Comparison of ENCODE assay signal across 8 cellular contexts in genomic region chr22:50343541-50343935, GRCh38. TPM values are rescaled to one million over a fixed set of nuclear protein-coding genes. Genes with fewer than 3 reads are reported as not detected.
A peak's percentile ranks its signal among the peaks of the same experiment; 100 is the strongest.
DNase-seq lines count a peak whose midpoint lies in the region; ATAC-seq, FAIRE-seq and TF ChIP-seq lines count a peak whose summit lies in the region.

No MANE protein-coding gene starts in this region.

- DNase-seq in NB4 (ENCODE audit: low read depth), result no peak
- DNase-seq in H1 (ENCODE audit: low read depth in 1 of 2, low spot score in 2 of 2), result no peak
- no peak for DNase-seq in neuronal stem cell (ENCODE audit: low spot score)
- no peak for DNase-seq in SK-N-DZ (ENCODE audit: low spot score)
- no peak for DNase-seq in NCI-H1930 (lab: John Stamatoyannopoulos, UW)
- no peak for DNase-seq in stimulated activated CD4-positive, alpha-beta T cell treated with anti-CD3 and anti-CD28 coated beads, Interleukin-2, amount 100 ng/mL, for 24 hours

- peaks cover 0 to 2% (median under 1%) of the 10 kb centered on the region in 4 experiments; a peak in 1 of 7 replicates for H3K4me1 ChIP-seq in H1 (replicated peaks in 1 of 4; ENCODE audit: control insufficient read depth in 3 of 4, insufficient read depth in 4 of 4, low read length in 3 of 4)
- peaks cover 4 to 9% of the 10 kb centered on the region in 2 donors for H3K4me1 ChIP-seq in neuronal stem cell (ENCODE audit: control insufficient read depth in 2 of 2, insufficient read depth in 1 of 2, low read depth in 1 of 2, low read length in 2 of 2)

- no peak overlapping the region for H2BK20ac ChIP-seq in H1 (ENCODE audit: low read length)

- CTCF ChIA-PET in H1 (lab: Charles Lee; ENCODE audit: partially characterized antibody), result no interaction called here

- no peaks in the 10 kb centered on the region for H3K4me1 Mint-ChIP-seq in activated T-helper 17 cell treated with anti-CD3 and anti-CD28 coated beads, Interleukin-2, amount 50 U/mL, for 72 hours

- H3K56ac ChIP-seq in H1 (replicated peaks; ENCODE audit: insufficient read length, low read depth, low read length), result no peak overlapping the region

- H3K4me3 ChIP-seq in NB4 (ENCODE audit: low read depth, low read length) (peak overlapping the region; percentile 59), H1 (ENCODE audit: extremely low read depth in 1 of 4, insufficient read depth in 2 of 4, low read depth in 3 of 4, low read length in 4 of 4) (peak overlapping the region; percentile 44 to 94 (median 64)), neuronal stem cell (ENCODE audit: low read length in 2 of 2) (peak overlapping the region; percentile 64 to 99)

- TF ChIP-seq RAD21 in H1 (IDR thresholded peaks at IDR 0.05 in 1 of 2, conservative IDR thresholded peaks at IDR 0.05 in 1 of 2; ENCODE audit: low read depth in 2 of 2, low read length in 2 of 2), result no peak

- peak overlapping the region in 3 of 4 experiments; percentile 45 to 80 (median 64); a peak in 5 of 7 replicates for H3K9ac ChIP-seq in H1 (replicated peaks in 1 of 4; ENCODE audit: extremely low read depth in 1 of 4, low read depth in 3 of 4, low read length in 3 of 4)
- H3K9ac ChIP-seq in neuronal stem cell (ENCODE audit: low read depth, low read length, poor library complexity), result peak overlapping the region; percentile 84

- peaks cover 23% of the 10 kb centered on the region; the same call in 1 of the 2 replicates for H3K23me2 ChIP-seq in H1 (ENCODE audit: low read depth, low read length)

- H2AK5ac ChIP-seq in H1 (ENCODE audit: low read depth, low read length) (no peak overlapping the region), neuronal stem cell (ENCODE audit: low read depth, low read length) (no peak overlapping the region)

- peaks cover 12 to 31% of the 10 kb centered on the region in 2 experiments for H4K20me1 ChIP-seq in H1 (replicated peaks in 1 of 2; ENCODE audit: control insufficient read depth in 1 of 2, insufficient read depth in 2 of 2, low read length in 2 of 2)

- no peak overlapping the region for H4K5ac ChIP-seq in H1 (ENCODE audit: insufficient read length, low read depth, low read length)

- 33% methylated on average over 1 of the region's 9 CpGs; no CpG with 5 or more reads in 1 of the 2 experiments for WGBS in H1 (ENCODE audit: extremely low coverage in 1 of 2, insufficient coverage in 1 of 2, insufficient read length in 1 of 2, insufficient replicate concordance in 2 of 2, low coverage in 1 of 2, low lambda C conversion rate in 2 of 2, missing lambda C conversion rate in 1 of 2), 2 experiments
- no CpG with 5 or more reads among the region's 9 CpGs for WGBS in neuronal stem cell (ENCODE audit: extremely low coverage in 2 of 2, insufficient read length in 2 of 2, insufficient replicate concordance in 1 of 2), 2 donors

- no peak overlapping the region for H3K4ac ChIP-seq in H1 (replicated peaks; ENCODE audit: insufficient read length, low read depth, low read length)
- H3K4ac ChIP-seq in neuronal stem cell (ENCODE audit: low read length), result no peak overlapping the region

- no peak for TF ChIP-seq EP300 in H1 (IDR thresholded peaks at IDR 0.05; ENCODE audit: borderline replicate concordance in 1 of 2, low read depth in 2 of 2, low read length in 2 of 2)

- H4K91ac ChIP-seq in H1 (replicated peaks; ENCODE audit: insufficient read length, low read length), result no peak overlapping the region
- no peak overlapping the region for H4K91ac ChIP-seq in neuronal stem cell (ENCODE audit: low read depth, low read length, poor library complexity)

- TF ChIP-seq CTCF in C4-2B (conservative IDR thresholded peaks at IDR 0.05) (no peak), NB4 (IDR thresholded peaks at IDR 0.05; ENCODE audit: low read depth, low read length) (no peak), H1 (IDR thresholded peaks at IDR 0.05; ENCODE audit: control extremely low read depth in 1 of 3, insufficient read depth in 1 of 3, low read depth in 1 of 3, low read length in 3 of 3) (no peak)

- H3K18ac ChIP-seq in H1 (ENCODE audit: extremely low read depth, low read length) (no peak overlapping the region), neuronal stem cell (ENCODE audit: low read length) (peak overlapping the region; percentile 87)

- H3K79me1 ChIP-seq in H1 (ENCODE audit: low read depth, low read length) (peaks cover 12% of the 10 kb centered on the region), neuronal stem cell (ENCODE audit: low read depth, low read length) (peaks cover 18% of the 10 kb centered on the region)

- peaks cover 0 to 3% of the 10 kb centered on the region in 2 experiments; a peak in 1 of 4 replicates for H3K9me3 ChIP-seq in H1 (ENCODE audit: insufficient read depth in 2 of 2, low read depth in 1 of 2, low read length in 1 of 2)
- H3K9me3 ChIP-seq in neuronal stem cell (replicated peaks in 1 of 2; ENCODE audit: control insufficient read depth in 2 of 2, insufficient read depth in 1 of 2, low read depth in 1 of 2, low read length in 2 of 2), result peaks cover 0 to 18% of the 10 kb centered on the region in 2 donors

- TF ChIP-seq POLR2A in NB4 (IDR thresholded peaks at IDR 0.05; ENCODE audit: extremely low read depth, insufficient read length), result no peak
- TF ChIP-seq POLR2A in H1 (IDR thresholded peaks at IDR 0.05; ENCODE audit: control extremely low read depth in 1 of 2, low read depth in 2 of 2, low read length in 2 of 2), result no peak

- H3K4me2 ChIP-seq in H1 (ENCODE audit: insufficient read depth in 1 of 2, low read depth in 2 of 2, low read length in 2 of 2) (peak overlapping the region in 1 of 2 experiments; percentile 49; a peak in 3 of 4 replicates), neuronal stem cell (ENCODE audit: insufficient read depth, low read length, poor library complexity, severe bottlenecking) (peak overlapping the region; percentile 40)

- no peak overlapping the region for H2BK120ac ChIP-seq in H1 (replicated peaks; ENCODE audit: low read depth, low read length)
- no peak overlapping the region for H2BK120ac ChIP-seq in neuronal stem cell (ENCODE audit: low read depth, low read length)

- no peak overlapping the region for H2AFZ ChIP-seq in H1 (ENCODE audit: low read length)
- H2AFZ ChIP-seq in neuronal stem cell (ENCODE audit: low read length), result peak overlapping the region; percentile 89

- H3K36me3 Mint-ChIP-seq in activated T-helper 17 cell treated with anti-CD3 and anti-CD28 coated beads, Interleukin-2, amount 50 U/mL, for 72 hours (ENCODE audit: low read depth), result no peaks in the 10 kb centered on the region

- H3K23ac ChIP-seq in H1 (ENCODE audit: insufficient read length), result no peak overlapping the region
- H3K23ac ChIP-seq in neuronal stem cell (ENCODE audit: low read depth, low read length, poor library complexity), result no peak overlapping the region

- POLR2A ChIA-PET in H1 (lab: Charles Lee; ENCODE audit: partially characterized antibody), result no interaction called here

- H3K27me3 ChIP-seq in H1 (replicated peaks in 1 of 4; ENCODE audit: control insufficient read depth in 3 of 4, extremely low read depth in 1 of 4, insufficient read depth in 3 of 4, low read length in 3 of 4) (peaks cover 0 to 5% (median 0%) of the 10 kb centered on the region in 4 experiments; a peak in 3 of 7 replicates), neuronal stem cell (ENCODE audit: control insufficient read depth in 3 of 3, insufficient read depth in 3 of 3, low read depth in 1 of 3, low read length in 3 of 3) (peaks cover 0 to 17% (median 0%) of the 10 kb centered on the region in 3 experiments)

- no peak overlapping the region for H3K4me3 Mint-ChIP-seq in activated T-helper 17 cell treated with anti-CD3 and anti-CD28 coated beads, Interleukin-2, amount 50 U/mL, for 72 hours

- H4K8ac ChIP-seq in H1 (ENCODE audit: extremely low read depth, insufficient read depth, low read length) (no peak overlapping the region), neuronal stem cell (ENCODE audit: low read depth, low read length) (no peak overlapping the region)

- H2BK15ac ChIP-seq in H1 (ENCODE audit: low read length) (no peak overlapping the region), neuronal stem cell (ENCODE audit: low read length) (no peak overlapping the region)

- H3K14ac ChIP-seq in H1 (ENCODE audit: insufficient read length) (no peak overlapping the region), neuronal stem cell (ENCODE audit: low read length) (no peak overlapping the region)

- H3K27ac ChIP-seq in C4-2B, result peak overlapping the region; percentile 91
- no peak overlapping the region for H3K27ac ChIP-seq in H1 (ENCODE audit: low read depth, low read length)
- no peak overlapping the region for H3K27ac ChIP-seq in neuronal stem cell (replicated peaks; ENCODE audit: low read length)

- H3K36me3 ChIP-seq in H1 (ENCODE audit: control insufficient read depth in 2 of 4, insufficient read depth in 4 of 4, low read length in 3 of 4), result no peaks in the 10 kb centered on the region; a peak in 1 of 8 replicates
- peaks cover 8 to 15% of the 10 kb centered on the region in 2 donors for H3K36me3 ChIP-seq in neuronal stem cell (replicated peaks in 1 of 2; ENCODE audit: control insufficient read depth in 2 of 2, insufficient read depth in 2 of 2, low read length in 2 of 2)

- no peak overlapping the region for H3K27ac Mint-ChIP-seq in activated T-helper 17 cell treated with anti-CD3 and anti-CD28 coated beads, Interleukin-2, amount 50 U/mL, for 72 hours

- no peaks in the 10 kb centered on the region for H3K27me3 Mint-ChIP-seq in activated T-helper 17 cell treated with anti-CD3 and anti-CD28 coated beads, Interleukin-2, amount 50 U/mL, for 72 hours

- FAIRE-seq in H1 (lab: Jason Lieb, UNC), result no peak

- H2BK12ac ChIP-seq in H1 (ENCODE audit: low read depth, low read length) (no peak overlapping the region), neuronal stem cell (ENCODE audit: low read length) (no peak overlapping the region)

- H2BK5ac ChIP-seq in H1 (ENCODE audit: low read depth, low read length), result no peak overlapping the region
- H2BK5ac ChIP-seq in neuronal stem cell (ENCODE audit: low read length), result peak overlapping the region; percentile 39

- no peak for ATAC-seq in activated T-helper 17 cell treated with anti-CD3 and anti-CD28 coated beads, Interleukin-2, amount 50 U/mL, for 72 hours (replicated peaks)

- H3K79me2 ChIP-seq in H1 (ENCODE audit: control insufficient read depth in 1 of 2, insufficient read depth in 2 of 2, low read length in 2 of 2), result peaks cover 0 to 17% of the 10 kb centered on the region in 2 experiments; a peak in 2 of 4 replicates

- no peaks in the 10 kb centered on the region for H3K9me3 Mint-ChIP-seq in activated T-helper 17 cell treated with anti-CD3 and anti-CD28 coated beads, Interleukin-2, amount 50 U/mL, for 72 hours

RNA-seq across cellular contexts. Expression of gene PPP6R2, which starts 0.4 kb away (rescaled TPM):
- total RNA-seq in H1 (2021; fragmentation: NEBNext Ultra II Directional; extraction: Animal tissue kit (Norgen Biotek cat#: 25700)), result 32.2 and 32.3 TPM in 2 replicates
- polyA plus RNA-seq in H1 (2011; rRNA removed), result 25.0 and 33.1 TPM in 2 replicates
- 34.4 TPM for polyA plus RNA-seq in H1 (2011; cell fraction: cytosol; rRNA removed)
- polyA plus RNA-seq in H1 (2011; cell fraction: nucleus; rRNA removed), result 140 TPM
- 24.5 to 41.1 TPM (median 35.3 TPM) in 4 replicates for polyA plus RNA-seq in H1 (2012, experiment 1 of 2)
- polyA plus RNA-seq in H1 (2012, experiment 2 of 2), result 25.1 TPM
- polyA plus RNA-seq in H1 (2013, experiment 1 of 2), result 17.9 TPM
- polyA plus RNA-seq in H1 (2013, experiment 2 of 2), result 16.7 TPM
- polyA minus RNA-seq in H1 (2011; rRNA and poly(A)+ RNA removed), result 30.2 and 31.7 TPM in 2 replicates
- 23.9 TPM for polyA minus RNA-seq in H1 (2011; cell fraction: cytosol; rRNA and poly(A)+ RNA removed)
- 34.9 TPM for polyA minus RNA-seq in H1 (2011; cell fraction: nucleus; rRNA and poly(A)+ RNA removed)
- polyA plus RNA-seq in neuronal stem cell (2013, experiment 1 of 2), result 26.8 TPM
- polyA plus RNA-seq in neuronal stem cell (2013, experiment 2 of 2), result 24.9 TPM
- polyA plus RNA-seq in SK-N-DZ (2014; cell fraction: cytosol; rRNA removed), result 39.2 and 43.5 TPM in 2 replicates
- 162 and 174 TPM in 2 replicates for polyA plus RNA-seq in SK-N-DZ (2014; cell fraction: nucleus; rRNA removed)
- 10 to 100 TPM; 45.6 to 46.6 TPM for total RNA-seq in activated T-helper 17 cell treated with anti-CD3 and anti-CD28 coated beads, Interleukin-2, amount 50 U/mL, for 72 hours

RNA-seq across cellular contexts. Expression of gene DENND6B, which starts 16.7 kb away (rescaled TPM):
- total RNA-seq in H1 (2021; fragmentation: NEBNext Ultra II Directional; extraction: Animal tissue kit (Norgen Biotek cat#: 25700)), result 1.1 TPM in 2 replicates
- 1.9 and 3.6 TPM in 2 replicates for polyA plus RNA-seq in H1 (2011; rRNA removed)
- polyA plus RNA-seq in H1 (2011; cell fraction: cytosol; rRNA removed), result 2.0 TPM
- polyA plus RNA-seq in H1 (2011; cell fraction: nucleus; rRNA removed), result 13.0 TPM
- polyA plus RNA-seq in H1 (2012, experiment 1 of 2), result 0.58 to 2.1 TPM (median 1.6 TPM) in 4 replicates
- 0.84 TPM for polyA plus RNA-seq in H1 (2012, experiment 2 of 2)
- polyA plus RNA-seq in H1 (2013, experiment 1 of 2), result 0.75 TPM
- 0.75 TPM for polyA plus RNA-seq in H1 (2013, experiment 2 of 2)
- polyA minus RNA-seq in H1 (2011; rRNA and poly(A)+ RNA removed), result 0.32 and 0.50 TPM in 2 replicates
- 1.2 TPM for polyA minus RNA-seq in H1 (2011; cell fraction: cytosol; rRNA and poly(A)+ RNA removed)
- 1.4 TPM for polyA minus RNA-seq in H1 (2011; cell fraction: nucleus; rRNA and poly(A)+ RNA removed)
- 12.7 TPM for polyA plus RNA-seq in neuronal stem cell (2013, experiment 1 of 2)
- polyA plus RNA-seq in neuronal stem cell (2013, experiment 2 of 2), result 11.7 TPM
- polyA plus RNA-seq in SK-N-DZ (2014; cell fraction: cytosol; rRNA removed), result 2.2 and 2.8 TPM in 2 replicates
- polyA plus RNA-seq in SK-N-DZ (2014; cell fraction: nucleus; rRNA removed), result 8.8 and 10.8 TPM in 2 replicates
- total RNA-seq in activated T-helper 17 cell treated with anti-CD3 and anti-CD28 coated beads, Interleukin-2, amount 50 U/mL, for 72 hours, result 1 to 10 TPM; 3.2 to 6.5 TPM

RNA-seq across cellular contexts. Expression of gene PLXNB2, which starts 36.1 kb away (rescaled TPM):
- total RNA-seq in H1 (2021; fragmentation: NEBNext Ultra II Directional; extraction: Animal tissue kit (Norgen Biotek cat#: 25700)), result 92.8 and 106 TPM in 2 replicates
- polyA plus RNA-seq in H1 (2011; rRNA removed), result 58.3 and 83.3 TPM in 2 replicates
- 58.5 TPM for polyA plus RNA-seq in H1 (2011; cell fraction: cytosol; rRNA removed)
- 226 TPM for polyA plus RNA-seq in H1 (2011; cell fraction: nucleus; rRNA removed)
- polyA plus RNA-seq in H1 (2012, experiment 1 of 2), result 63.1 to 97.9 TPM (median 90.3 TPM) in 4 replicates
- polyA plus RNA-seq in H1 (2012, experiment 2 of 2), result 97.7 TPM
- 115 TPM for polyA plus RNA-seq in H1 (2013, experiment 1 of 2)
- 92.5 TPM for polyA plus RNA-seq in H1 (2013, experiment 2 of 2)
- polyA minus RNA-seq in H1 (2011; rRNA and poly(A)+ RNA removed), result 71.0 and 71.3 TPM in 2 replicates
- 70.6 TPM for polyA minus RNA-seq in H1 (2011; cell fraction: cytosol; rRNA and poly(A)+ RNA removed)
- 62.9 TPM for polyA minus RNA-seq in H1 (2011; cell fraction: nucleus; rRNA and poly(A)+ RNA removed)
- polyA plus RNA-seq in neuronal stem cell (2013, experiment 1 of 2), result 71.0 TPM
- 69.8 TPM for polyA plus RNA-seq in neuronal stem cell (2013, experiment 2 of 2)
- polyA plus RNA-seq in SK-N-DZ (2014; cell fraction: cytosol; rRNA removed), result 60.4 and 75.0 TPM in 2 replicates
- 183 and 241 TPM in 2 replicates for polyA plus RNA-seq in SK-N-DZ (2014; cell fraction: nucleus; rRNA removed)
- 10 to 100 TPM; 29.1 to 30.4 TPM for total RNA-seq in activated T-helper 17 cell treated with anti-CD3 and anti-CD28 coated beads, Interleukin-2, amount 50 U/mL, for 72 hours
